ENCODE assay signal across 9 cellular contexts in genomic region chr11:60725592-60725991, GRCh38. TPM values are rescaled to one million over a fixed set of nuclear protein-coding genes. Genes with fewer than 3 reads are reported as not detected.
"Had no signal": no experiment of that assay in that cellular context is flagged by ENCODE, and none has a peak within 500 bp of the region (broad histone marks: within the 10 kb centered on the region; RNA-seq: fewer than 3 reads in every experiment).

No MANE protein-coding gene starts in this region.

- H2AFZ ChIP-seq: GM23338 had no signal

- H3K9ac ChIP-seq: KMS-11 had no signal

- H3K4me3 ChIP-seq: GM23338 had no signal

- H3K27ac ChIP-seq: HL-60, KMS-11 had no signal

- H3K4me2 ChIP-seq: GM23338, KMS-11 had no signal

- DNase-seq: H9, HCEC 1CT, IMR-90, KBM-7 had no signal

- ATAC-seq: GM23338 had no signal

RNA-seq across cellular contexts. Expression of gene MS4A18, which starts 1.1 kb away (rescaled TPM):
- total RNA-seq: GM23338, H1, H9, HT1080, IMR-90 had no signal

RNA-seq across cellular contexts. Expression of gene MS4A8, which starts 26.2 kb away (rescaled TPM):
- total RNA-seq: GM23338, H1, H9, HT1080, IMR-90 had no signal

RNA-seq across cellular contexts. Expression of gene MS4A15, which starts 31.1 kb away (rescaled TPM):
- total RNA-seq: GM23338, HT1080, IMR-90 had no signal

RNA-seq across cellular contexts. Expression of gene MS4A10, which starts 59.5 kb away (rescaled TPM):
- total RNA-seq: GM23338, H1, H9, HT1080, IMR-90 had no signal
